Comparison of ENCODE assay signal across 1 cellular context in genomic region chr17:60135160-60135950, GRCh38.
A peak's percentile ranks its signal among the peaks of the same experiment; 100 is the strongest.
TF ChIP-seq lines count a peak whose summit lies in the region.

No MANE protein-coding gene starts in this region.

TF ChIP-seq in HepG2, 621 proteins besides CTCF, POLR2A, EP300 and RAD21 (continued from another document and continues in another):
- TF ChIP-seq, protein P1, sequence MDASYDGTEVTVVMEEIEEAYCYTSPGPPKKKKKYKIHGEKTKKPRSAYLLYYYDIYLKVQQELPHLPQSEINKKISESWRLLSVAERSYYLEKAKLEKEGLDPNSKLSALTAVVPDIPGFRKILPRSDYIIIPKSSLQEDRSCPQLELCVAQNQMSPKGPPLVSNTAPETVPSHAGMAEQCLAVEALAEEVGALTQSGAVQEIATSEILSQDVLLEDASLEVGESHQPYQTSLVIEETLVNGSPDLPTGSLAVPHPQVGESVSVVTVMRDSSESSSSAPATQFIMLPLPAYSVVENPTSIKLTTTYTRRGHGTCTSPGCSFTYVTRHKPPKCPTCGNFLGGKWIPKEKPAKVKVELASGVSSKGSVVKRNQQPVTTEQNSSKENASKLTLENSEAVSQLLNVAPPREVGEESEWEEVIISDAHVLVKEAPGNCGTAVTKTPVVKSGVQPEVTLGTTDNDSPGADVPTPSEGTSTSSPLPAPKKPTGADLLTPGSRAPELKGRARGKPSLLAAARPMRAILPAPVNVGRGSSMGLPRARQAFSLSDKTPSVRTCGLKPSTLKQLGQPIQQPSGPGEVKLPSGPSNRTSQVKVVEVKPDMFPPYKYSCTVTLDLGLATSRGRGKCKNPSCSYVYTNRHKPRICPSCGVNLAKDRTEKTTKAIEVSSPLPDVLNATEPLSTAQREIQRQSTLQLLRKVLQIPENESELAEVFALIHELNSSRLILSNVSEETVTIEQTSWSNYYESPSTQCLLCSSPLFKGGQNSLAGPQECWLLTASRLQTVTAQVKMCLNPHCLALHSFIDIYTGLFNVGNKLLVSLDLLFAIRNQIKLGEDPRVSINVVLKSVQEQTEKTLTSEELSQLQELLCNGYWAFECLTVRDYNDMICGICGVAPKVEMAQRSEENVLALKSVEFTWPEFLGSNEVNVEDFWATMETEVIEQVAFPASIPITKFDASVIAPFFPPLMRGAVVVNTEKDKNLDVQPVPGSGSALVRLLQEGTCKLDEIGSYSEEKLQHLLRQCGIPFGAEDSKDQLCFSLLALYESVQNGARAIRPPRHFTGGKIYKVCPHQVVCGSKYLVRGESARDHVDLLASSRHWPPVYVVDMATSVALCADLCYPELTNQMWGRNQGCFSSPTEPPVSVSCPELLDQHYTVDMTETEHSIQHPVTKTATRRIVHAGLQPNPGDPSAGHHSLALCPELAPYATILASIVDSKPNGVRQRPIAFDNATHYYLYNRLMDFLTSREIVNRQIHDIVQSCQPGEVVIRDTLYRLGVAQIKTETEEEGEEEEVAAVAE (CRISPR knock-in tag; IDR thresholded peaks at IDR 0.05; ENCODE audit: borderline replicate concordance) = no peak
- TF ChIP-seq ZNF441 (CRISPR knock-in tag; IDR thresholded peaks at IDR 0.05; ENCODE audit: borderline replicate concordance) (peak; percentile 66), ZNF460 (CRISPR knock-in tag; IDR thresholded peaks at IDR 0.05; ENCODE audit: borderline replicate concordance) (no peak), HDAC2 (CRISPR knock-in tag; IDR thresholded peaks at IDR 0.05) (peak; percentile 81), ZNF768 (CRISPR knock-in tag; IDR thresholded peaks at IDR 0.05) (peak; percentile 73), NBN (conservative IDR thresholded peaks at IDR 0.05) (no peak), ZNF17 (CRISPR knock-in tag; IDR thresholded peaks at IDR 0.05) (no peak), SMAD9 (CRISPR knock-in tag; IDR thresholded peaks at IDR 0.05) (no peak), NCOA2 (CRISPR knock-in tag; IDR thresholded peaks at IDR 0.05) (peak; percentile 50), ZNF788 (CRISPR knock-in tag; IDR thresholded peaks at IDR 0.05; ENCODE audit: borderline replicate concordance) (peak; percentile 78), SP4 (CRISPR knock-in tag; IDR thresholded peaks at IDR 0.05) (peak; percentile 76), PRPF4 (IDR thresholded peaks at IDR 0.05; ENCODE audit: low read depth, low read length, poor library complexity, severe bottlenecking) (no peak), DPF2 (CRISPR knock-in tag; IDR thresholded peaks at IDR 0.05; ENCODE audit: borderline replicate concordance, low read depth) (no peak), ZNF383 (CRISPR knock-in tag; IDR thresholded peaks at IDR 0.05; ENCODE audit: borderline replicate concordance) (no peak), JDP2 (CRISPR knock-in tag; IDR thresholded peaks at IDR 0.05; ENCODE audit: borderline replicate concordance) (no peak), ZNF451 (CRISPR knock-in tag; IDR thresholded peaks at IDR 0.05) (peak; percentile 83), KDM5B (CRISPR knock-in tag; IDR thresholded peaks at IDR 0.05; ENCODE audit: borderline replicate concordance) (peak; percentile 90), KDM3A (CRISPR knock-in tag; IDR thresholded peaks at IDR 0.05; ENCODE audit: low read depth) (peak; percentile 70; the same call in 1 of the 2 replicates), ISL2 (CRISPR knock-in tag; IDR thresholded peaks at IDR 0.05) (peak; percentile 73), CBX5 (CRISPR knock-in tag; IDR thresholded peaks at IDR 0.05; ENCODE audit: borderline replicate concordance) (peak; percentile 55; the same call in 1 of the 2 replicates), TFDP2 (CRISPR knock-in tag; IDR thresholded peaks at IDR 0.05) (peak; percentile 95), KLF9 (CRISPR knock-in tag; IDR thresholded peaks at IDR 0.05; ENCODE audit: low read depth) (0 out of 2 replicates have a peak, but pooled peaks have one; percentile 34), ZNF136 (CRISPR knock-in tag; IDR thresholded peaks at IDR 0.05; ENCODE audit: low read depth) (peak; percentile 26; the same call in 1 of the 2 replicates), ZNF33A (CRISPR knock-in tag; IDR thresholded peaks at IDR 0.05; ENCODE audit: borderline replicate concordance) (no peak), HOXA7 (CRISPR knock-in tag; IDR thresholded peaks at IDR 0.05) (no peak), ZNF556 (CRISPR knock-in tag; IDR thresholded peaks at IDR 0.05; ENCODE audit: borderline replicate concordance) (peak; percentile 51; the same call in 1 of the 2 replicates), ZNF619 (CRISPR knock-in tag; IDR thresholded peaks at IDR 0.05) (no peak), PRMT3 (CRISPR knock-in tag; IDR thresholded peaks at IDR 0.05; ENCODE audit: borderline replicate concordance, low read depth) (no peak), REXO4 (CRISPR knock-in tag; IDR thresholded peaks at IDR 0.05; ENCODE audit: borderline replicate concordance) (no peak), ELF3 (CRISPR knock-in tag; IDR thresholded peaks at IDR 0.05) (no peak), ZNF772 (CRISPR knock-in tag; IDR thresholded peaks at IDR 0.05) (peak; percentile 83), ZNF710 (CRISPR knock-in tag; IDR thresholded peaks at IDR 0.05; ENCODE audit: borderline replicate concordance) (0 out of 2 replicates have a peak, but pooled peaks have one; percentile 2), TSC22D2 (CRISPR knock-in tag; IDR thresholded peaks at IDR 0.05; ENCODE audit: borderline replicate concordance) (0 out of 2 replicates have a peak, but pooled peaks have one; percentile 21), ZNF577 (CRISPR knock-in tag; IDR thresholded peaks at IDR 0.05; ENCODE audit: borderline replicate concordance, low read depth) (no peak), ZNF121 (CRISPR knock-in tag; IDR thresholded peaks at IDR 0.05) (no peak), SMARCC2 (IDR thresholded peaks at IDR 0.05) (no peak), ATM (IDR thresholded peaks at IDR 0.05; ENCODE audit: borderline replicate concordance) (no peak), ZNF850 (CRISPR knock-in tag; conservative IDR thresholded peaks at IDR 0.05) (no peak), ZNF468 (CRISPR knock-in tag; IDR thresholded peaks at IDR 0.05) (0 out of 2 replicates have a peak, but pooled peaks have one; percentile 38), ZNF709 (CRISPR knock-in tag; IDR thresholded peaks at IDR 0.05) (peak; percentile 68; the same call in 1 of the 2 replicates), GATA4 (IDR thresholded peaks at IDR 0.05; ENCODE audit: borderline replicate concordance, low read depth) (no peak), CHD4 (IDR thresholded peaks at IDR 0.05; ENCODE audit: borderline replicate concordance, low read length) (no peak), KDM1A (CRISPR knock-in tag; IDR thresholded peaks at IDR 0.05) (no peak), NR2F2 (IDR thresholded peaks at IDR 0.05; ENCODE audit: borderline replicate concordance, low read depth) (no peak), ZBTB3 (CRISPR knock-in tag; IDR thresholded peaks at IDR 0.05; ENCODE audit: borderline replicate concordance, low read depth) (no peak), ZNF510 (CRISPR knock-in tag; IDR thresholded peaks at IDR 0.05; ENCODE audit: low read depth) (peak; percentile 97), GATAD2A (CRISPR knock-in tag; IDR thresholded peaks at IDR 0.05) (peak; percentile 47; the same call in 1 of the 2 replicates), PHF8 (CRISPR knock-in tag; IDR thresholded peaks at IDR 0.05) (peak; percentile 81), HIVEP1 (CRISPR knock-in tag; IDR thresholded peaks at IDR 0.05) (peak; percentile 75), SKI (IDR thresholded peaks at IDR 0.05; ENCODE audit: partially characterized antibody) (no peak), ZNF615 (CRISPR knock-in tag; IDR thresholded peaks at IDR 0.05; ENCODE audit: borderline replicate concordance) (no peak), PCBP2 (optimal IDR thresholded peaks at IDR 0.05; ENCODE audit: low read depth, low read length, poor library complexity, severe bottlenecking) (no peak)
- TF ChIP-seq, protein P2, sequence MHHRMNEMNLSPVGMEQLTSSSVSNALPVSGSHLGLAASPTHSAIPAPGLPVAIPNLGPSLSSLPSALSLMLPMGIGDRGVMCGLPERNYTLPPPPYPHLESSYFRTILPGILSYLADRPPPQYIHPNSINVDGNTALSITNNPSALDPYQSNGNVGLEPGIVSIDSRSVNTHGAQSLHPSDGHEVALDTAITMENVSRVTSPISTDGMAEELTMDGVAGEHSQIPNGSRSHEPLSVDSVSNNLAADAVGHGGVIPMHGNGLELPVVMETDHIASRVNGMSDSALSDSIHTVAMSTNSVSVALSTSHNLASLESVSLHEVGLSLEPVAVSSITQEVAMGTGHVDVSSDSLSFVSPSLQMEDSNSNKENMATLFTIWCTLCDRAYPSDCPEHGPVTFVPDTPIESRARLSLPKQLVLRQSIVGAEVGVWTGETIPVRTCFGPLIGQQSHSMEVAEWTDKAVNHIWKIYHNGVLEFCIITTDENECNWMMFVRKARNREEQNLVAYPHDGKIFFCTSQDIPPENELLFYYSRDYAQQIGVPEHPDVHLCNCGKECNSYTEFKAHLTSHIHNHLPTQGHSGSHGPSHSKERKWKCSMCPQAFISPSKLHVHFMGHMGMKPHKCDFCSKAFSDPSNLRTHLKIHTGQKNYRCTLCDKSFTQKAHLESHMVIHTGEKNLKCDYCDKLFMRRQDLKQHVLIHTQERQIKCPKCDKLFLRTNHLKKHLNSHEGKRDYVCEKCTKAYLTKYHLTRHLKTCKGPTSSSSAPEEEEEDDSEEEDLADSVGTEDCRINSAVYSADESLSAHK (CRISPR knock-in tag; IDR thresholded peaks at IDR 0.05; ENCODE audit: borderline replicate concordance) = no peak
- TF ChIP-seq, protein P3, sequence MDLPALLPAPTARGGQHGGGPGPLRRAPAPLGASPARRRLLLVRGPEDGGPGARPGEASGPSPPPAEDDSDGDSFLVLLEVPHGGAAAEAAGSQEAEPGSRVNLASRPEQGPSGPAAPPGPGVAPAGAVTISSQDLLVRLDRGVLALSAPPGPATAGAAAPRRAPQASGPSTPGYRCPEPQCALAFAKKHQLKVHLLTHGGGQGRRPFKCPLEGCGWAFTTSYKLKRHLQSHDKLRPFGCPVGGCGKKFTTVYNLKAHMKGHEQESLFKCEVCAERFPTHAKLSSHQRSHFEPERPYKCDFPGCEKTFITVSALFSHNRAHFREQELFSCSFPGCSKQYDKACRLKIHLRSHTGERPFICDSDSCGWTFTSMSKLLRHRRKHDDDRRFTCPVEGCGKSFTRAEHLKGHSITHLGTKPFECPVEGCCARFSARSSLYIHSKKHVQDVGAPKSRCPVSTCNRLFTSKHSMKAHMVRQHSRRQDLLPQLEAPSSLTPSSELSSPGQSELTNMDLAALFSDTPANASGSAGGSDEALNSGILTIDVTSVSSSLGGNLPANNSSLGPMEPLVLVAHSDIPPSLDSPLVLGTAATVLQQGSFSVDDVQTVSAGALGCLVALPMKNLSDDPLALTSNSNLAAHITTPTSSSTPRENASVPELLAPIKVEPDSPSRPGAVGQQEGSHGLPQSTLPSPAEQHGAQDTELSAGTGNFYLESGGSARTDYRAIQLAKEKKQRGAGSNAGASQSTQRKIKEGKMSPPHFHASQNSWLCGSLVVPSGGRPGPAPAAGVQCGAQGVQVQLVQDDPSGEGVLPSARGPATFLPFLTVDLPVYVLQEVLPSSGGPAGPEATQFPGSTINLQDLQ (CRISPR knock-in tag; IDR thresholded peaks at IDR 0.05) = no peak
- TF ChIP-seq, protein P4, sequence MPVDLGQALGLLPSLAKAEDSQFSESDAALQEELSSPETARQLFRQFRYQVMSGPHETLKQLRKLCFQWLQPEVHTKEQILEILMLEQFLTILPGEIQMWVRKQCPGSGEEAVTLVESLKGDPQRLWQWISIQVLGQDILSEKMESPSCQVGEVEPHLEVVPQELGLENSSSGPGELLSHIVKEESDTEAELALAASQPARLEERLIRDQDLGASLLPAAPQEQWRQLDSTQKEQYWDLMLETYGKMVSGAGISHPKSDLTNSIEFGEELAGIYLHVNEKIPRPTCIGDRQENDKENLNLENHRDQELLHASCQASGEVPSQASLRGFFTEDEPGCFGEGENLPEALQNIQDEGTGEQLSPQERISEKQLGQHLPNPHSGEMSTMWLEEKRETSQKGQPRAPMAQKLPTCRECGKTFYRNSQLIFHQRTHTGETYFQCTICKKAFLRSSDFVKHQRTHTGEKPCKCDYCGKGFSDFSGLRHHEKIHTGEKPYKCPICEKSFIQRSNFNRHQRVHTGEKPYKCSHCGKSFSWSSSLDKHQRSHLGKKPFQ (CRISPR knock-in tag; IDR thresholded peaks at IDR 0.05; ENCODE audit: insufficient replicate concordance) = no peak
- TF ChIP-seq, protein P5, sequence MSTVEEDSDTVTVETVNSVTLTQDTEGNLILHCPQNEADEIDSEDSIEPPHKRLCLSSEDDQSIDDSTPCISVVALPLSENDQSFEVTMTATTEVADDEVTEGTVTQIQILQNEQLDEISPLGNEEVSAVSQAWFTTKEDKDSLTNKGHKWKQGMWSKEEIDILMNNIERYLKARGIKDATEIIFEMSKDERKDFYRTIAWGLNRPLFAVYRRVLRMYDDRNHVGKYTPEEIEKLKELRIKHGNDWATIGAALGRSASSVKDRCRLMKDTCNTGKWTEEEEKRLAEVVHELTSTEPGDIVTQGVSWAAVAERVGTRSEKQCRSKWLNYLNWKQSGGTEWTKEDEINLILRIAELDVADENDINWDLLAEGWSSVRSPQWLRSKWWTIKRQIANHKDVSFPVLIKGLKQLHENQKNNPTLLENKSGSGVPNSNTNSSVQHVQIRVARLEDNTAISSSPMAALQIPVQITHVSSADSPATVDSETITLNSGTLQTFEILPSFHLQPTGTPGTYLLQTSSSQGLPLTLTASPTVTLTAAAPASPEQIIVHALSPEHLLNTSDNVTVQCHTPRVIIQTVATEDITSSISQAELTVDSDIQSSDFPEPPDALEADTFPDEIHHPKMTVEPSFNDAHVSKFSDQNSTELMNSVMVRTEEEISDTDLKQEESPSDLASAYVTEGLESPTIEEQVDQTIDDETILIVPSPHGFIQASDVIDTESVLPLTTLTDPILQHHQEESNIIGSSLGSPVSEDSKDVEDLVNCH (CRISPR knock-in tag; IDR thresholded peaks at IDR 0.05) = no peak
